30 cellular contexts compared by ENCODE assay signal in the genomic region with DNA sequence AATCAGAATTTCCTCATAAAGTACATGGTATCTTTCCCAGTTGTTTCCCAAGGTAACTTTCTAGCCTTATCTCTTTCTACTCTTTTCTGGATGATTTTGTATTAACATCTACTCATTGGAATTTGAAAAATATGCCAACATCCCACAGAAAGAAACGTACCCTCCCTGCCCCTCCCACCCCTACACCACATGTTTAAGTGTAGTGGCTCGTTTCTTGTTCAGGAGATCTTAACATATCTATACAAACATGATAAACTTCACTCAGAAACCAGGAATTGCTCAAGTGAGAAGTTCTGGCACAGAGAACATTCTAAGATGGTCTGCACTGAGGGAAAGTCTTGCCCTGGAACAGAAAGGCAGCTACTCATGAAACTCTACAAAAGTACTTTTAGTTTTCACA.
"Had no signal": no experiment of that assay in that cellular context is flagged by ENCODE, and none has a peak within 500 bp of the region (broad histone marks: within the 10 kb centered on the region; RNA-seq: fewer than 3 reads in every experiment).

No MANE protein-coding gene starts in this region.

- ATAC-seq: activated CD4-positive, alpha-beta T cell treated with anti-CD3 and anti-CD28 coated beads for 36 hours; activated CD8-positive, alpha-beta T cell treated with anti-CD3 and anti-CD28 coated beads, Interleukin-2, amount 10 ng/mL, durations not matched to agents 7 days and 5 days; body of pancreas; PC-3 had no signal

- H3K4me1 Mint-ChIP-seq: activated CD4-positive, alpha-beta T cell treated with anti-CD3 and anti-CD28 coated beads for 36 hours; activated CD4-positive, alpha-beta T cell treated with anti-CD3 and anti-CD28 coated beads, Interleukin-2, amount 10 ng/mL, durations not matched to agents 7 days and 5 days; activated naive CD4-positive, alpha-beta T cell treated with anti-CD3 and anti-CD28 coated beads, Interleukin-2, amount 50 U/mL, for 24 hours; activated naive CD8-positive, alpha-beta T cell treated with anti-CD3 and anti-CD28 coated beads, Interleukin-2, amount 10 ng/mL, durations not matched to agents 7 days and 5 days had no signal

- H3K9me3 ChIP-seq: body of pancreas, breast epithelium, Peyer's patch, SJSA1, SK-N-SH had no signal

- DNase-seq: activated CD4-positive, alpha-beta T cell treated with anti-CD3 and anti-CD28 coated beads for 36 hours; activated CD4-positive, alpha-beta T cell treated with anti-CD3 and anti-CD28 coated beads, Interleukin-2, amount 10 ng/mL, durations not matched to agents 7 days and 5 days; activated CD4-positive, alpha-beta T cell treated with anti-CD3 and anti-CD28 coated beads, Interleukin-2, amount 50 U/mL, for 48 hours; activated CD8-positive, alpha-beta T cell treated with anti-CD3 and anti-CD28 coated beads, Interleukin-2, amount 10 ng/mL, durations not matched to agents 7 days and 5 days; activated gamma-delta T cell; activated naive CD4-positive, alpha-beta T cell treated with Interleukin-2 at 50 U/mL for 16 hours; activated naive CD8-positive, alpha-beta T cell treated with anti-CD3 and anti-CD28 coated beads, Interleukin-2, amount 10 ng/mL, durations not matched to agents 7 days and 5 days; activated T-cell treated with anti-CD3 and anti-CD28 coated beads, Interleukin-2, amount 50 U/mL, for 24 hours; body of pancreas; cerebellar nuclear complex; Karpas-422; KBM-7; NCI-H1105; NCI-H1417 treated with DMSO at 0.1 percent for 48 hours; NCI-H187 treated with DMSO at 0.1 percent for 48 hours; NCI-H2081 treated with DMSO at 0.1 percent for 48 hours; NCI-H345; NCI-H524 treated with DMSO at 0.1 percent for 48 hours; NK-92 treated with Interleukin-12 subunit alpha and Interleukin-12 subunit beta, amount 100 ng/mL, for 24 hours; PC-3; Peyer's patch; RPMI8226; SHP77 treated with DMSO at 0.1 percent for 48 hours; SK-N-SH had no signal

- H3K27ac ChIP-seq: body of pancreas, breast epithelium, Peyer's patch, SJSA1 had no signal

- H3K36me3 ChIP-seq: breast epithelium, Peyer's patch, SJSA1 had no signal

- H3K9me3 Mint-ChIP-seq: activated naive CD4-positive, alpha-beta T cell treated with anti-CD3 and anti-CD28 coated beads, Interleukin-2, amount 50 U/mL, for 24 hours; activated T-cell treated with anti-CD3 and anti-CD28 coated beads, Interleukin-2, amount 50 U/mL, for 24 hours; activated T-helper 2 cell treated with anti-CD3 and anti-CD28 coated beads, Interferon-gamma antibody, Interleukin-2, Interleukin-4, amounts not matched to agents 10 μg/mL and 5 μg/mL and 100 μg/mL, durations not matched to agents 14 hours and 24 hours and 36 hours; T-helper 1 cell treated with Interleukin-12 subunit alpha and Interleukin-12 subunit beta and Interleukin-4 antibody, amounts not matched to agents 30 μg/mL and 1 μg/mL, for 36 hours; T-helper 2 cell treated with Interferon-gamma antibody and Interleukin-4, amounts not matched to agents 5 μg/mL and 100 μg/mL, for 36 hours had no signal

- H3K27ac Mint-ChIP-seq: activated CD4-positive, alpha-beta T cell treated with anti-CD3 and anti-CD28 coated beads for 36 hours; activated CD4-positive, alpha-beta T cell treated with anti-CD3 and anti-CD28 coated beads, Interleukin-2, amount 10 ng/mL, durations not matched to agents 7 days and 5 days; activated CD8-positive, alpha-beta T cell treated with anti-CD3 and anti-CD28 coated beads, Interleukin-2, amount 10 ng/mL, durations not matched to agents 7 days and 5 days; activated naive CD4-positive, alpha-beta T cell treated with anti-CD3 and anti-CD28 coated beads, Interleukin-2, amount 50 U/mL, for 24 hours; activated naive CD8-positive, alpha-beta T cell treated with anti-CD3 and anti-CD28 coated beads, Interleukin-2, amount 10 ng/mL, durations not matched to agents 7 days and 5 days; activated T-cell treated with anti-CD3 and anti-CD28 coated beads, Interleukin-2, amount 50 U/mL, for 24 hours; activated T-helper 2 cell treated with anti-CD3 and anti-CD28 coated beads, Interferon-gamma antibody, Interleukin-2, Interleukin-4, amounts not matched to agents 10 μg/mL and 5 μg/mL and 100 μg/mL, durations not matched to agents 14 hours and 24 hours and 36 hours; T-helper 1 cell treated with Interleukin-12 subunit alpha and Interleukin-12 subunit beta and Interleukin-4 antibody, amounts not matched to agents 30 μg/mL and 1 μg/mL, for 36 hours; T-helper 2 cell treated with Interferon-gamma antibody and Interleukin-4, amounts not matched to agents 5 μg/mL and 100 μg/mL, for 36 hours had no signal

- H3K27me3 Mint-ChIP-seq: activated CD4-positive, alpha-beta T cell treated with anti-CD3 and anti-CD28 coated beads for 36 hours; activated CD4-positive, alpha-beta T cell treated with anti-CD3 and anti-CD28 coated beads, Interleukin-2, amount 10 ng/mL, durations not matched to agents 7 days and 5 days; activated naive CD4-positive, alpha-beta T cell treated with anti-CD3 and anti-CD28 coated beads, Interleukin-2, amount 50 U/mL, for 24 hours; activated naive CD8-positive, alpha-beta T cell treated with anti-CD3 and anti-CD28 coated beads, Interleukin-2, amount 10 ng/mL, durations not matched to agents 7 days and 5 days; activated T-cell treated with anti-CD3 and anti-CD28 coated beads, Interleukin-2, amount 50 U/mL, for 24 hours had no signal

- H3K4me3 Mint-ChIP-seq: activated CD4-positive, alpha-beta T cell treated with anti-CD3 and anti-CD28 coated beads for 36 hours; activated CD4-positive, alpha-beta T cell treated with anti-CD3 and anti-CD28 coated beads, Interleukin-2, amount 10 ng/mL, durations not matched to agents 7 days and 5 days; activated CD8-positive, alpha-beta T cell treated with anti-CD3 and anti-CD28 coated beads, Interleukin-2, amount 10 ng/mL, durations not matched to agents 7 days and 5 days; activated naive CD4-positive, alpha-beta T cell treated with anti-CD3 and anti-CD28 coated beads, Interleukin-2, amount 50 U/mL, for 24 hours; activated naive CD8-positive, alpha-beta T cell treated with anti-CD3 and anti-CD28 coated beads, Interleukin-2, amount 10 ng/mL, durations not matched to agents 7 days and 5 days; activated T-cell treated with anti-CD3 and anti-CD28 coated beads, Interleukin-2, amount 50 U/mL, for 24 hours; T-helper 1 cell treated with Interleukin-12 subunit alpha and Interleukin-12 subunit beta and Interleukin-4 antibody, amounts not matched to agents 30 μg/mL and 1 μg/mL, for 36 hours; T-helper 2 cell treated with Interferon-gamma antibody and Interleukin-4, amounts not matched to agents 5 μg/mL and 100 μg/mL, for 36 hours had no signal

- H3K36me3 Mint-ChIP-seq: activated naive CD4-positive, alpha-beta T cell treated with anti-CD3 and anti-CD28 coated beads, Interleukin-2, amount 50 U/mL, for 24 hours; activated naive CD8-positive, alpha-beta T cell treated with anti-CD3 and anti-CD28 coated beads, Interleukin-2, amount 10 ng/mL, durations not matched to agents 7 days and 5 days had no signal

- H3K27me3 ChIP-seq: body of pancreas, breast epithelium, Peyer's patch, SJSA1 had no signal

- H3K9ac ChIP-seq: SK-N-SH had no signal

- H3K4me3 ChIP-seq: body of pancreas, breast epithelium, Peyer's patch, SJSA1 had no signal

- H3K4me1 ChIP-seq: body of pancreas, breast epithelium, Peyer's patch had no signal
